In the genomic region with DNA sequence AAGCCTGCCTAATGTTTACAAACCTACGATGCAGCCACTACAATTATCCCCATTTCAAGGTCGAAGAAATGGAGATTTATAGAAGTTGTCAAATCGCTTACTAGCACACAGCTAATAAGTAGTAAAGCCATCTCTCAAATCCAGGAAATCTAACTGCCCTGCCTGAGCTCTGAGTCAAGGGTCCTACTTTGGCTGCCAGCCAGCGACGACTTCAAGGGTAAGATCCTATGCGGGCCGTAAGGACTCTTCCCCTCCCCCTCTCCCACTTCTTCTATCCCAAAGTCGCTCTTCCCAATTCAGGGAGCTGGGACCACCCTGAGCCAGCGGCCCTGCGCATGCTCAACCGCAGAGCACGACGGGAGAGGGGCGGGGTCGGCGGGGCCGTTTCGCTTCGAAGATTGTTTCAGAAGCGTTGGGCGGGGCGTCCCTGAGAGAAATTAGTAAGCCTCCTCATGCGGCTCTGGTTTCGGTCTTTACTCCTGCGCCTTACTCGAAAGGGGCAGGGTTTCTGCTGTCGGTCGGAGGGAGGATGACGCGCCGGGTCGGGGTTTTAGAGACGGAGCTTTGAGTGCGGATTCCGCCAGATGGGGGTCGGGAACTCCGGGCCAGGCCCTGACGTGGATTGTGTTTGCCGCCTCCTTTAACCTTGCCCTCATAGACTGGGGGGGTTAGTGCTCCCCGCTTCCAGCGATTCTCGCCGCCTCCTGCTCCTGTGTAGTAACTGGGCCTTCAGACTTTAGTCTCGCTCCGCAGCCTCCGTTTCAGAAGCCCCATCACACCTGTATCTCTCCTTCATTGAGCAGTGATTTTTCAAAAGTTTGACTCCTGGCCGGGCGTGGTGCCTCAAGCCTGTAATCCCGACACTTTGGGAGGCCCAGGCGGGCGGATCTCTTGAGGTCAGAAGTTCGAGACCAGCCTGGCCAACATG, we compare ENCODE assay signal across 1 cellular context.
A peak's percentile ranks its signal among the peaks of the same experiment; 100 is the strongest.
TF ChIP-seq lines count a peak whose summit lies in the region.

A gene (plus strand): TSS at position 383 of the 928 bp plus-strand sequence. CDS start 14,603 bp downstream, outside the sequence.

TF ChIP-seq in HepG2, 621 proteins besides CTCF, POLR2A, EP300 and RAD21 (continued from another document):
- TF ChIP-seq, protein P1, sequence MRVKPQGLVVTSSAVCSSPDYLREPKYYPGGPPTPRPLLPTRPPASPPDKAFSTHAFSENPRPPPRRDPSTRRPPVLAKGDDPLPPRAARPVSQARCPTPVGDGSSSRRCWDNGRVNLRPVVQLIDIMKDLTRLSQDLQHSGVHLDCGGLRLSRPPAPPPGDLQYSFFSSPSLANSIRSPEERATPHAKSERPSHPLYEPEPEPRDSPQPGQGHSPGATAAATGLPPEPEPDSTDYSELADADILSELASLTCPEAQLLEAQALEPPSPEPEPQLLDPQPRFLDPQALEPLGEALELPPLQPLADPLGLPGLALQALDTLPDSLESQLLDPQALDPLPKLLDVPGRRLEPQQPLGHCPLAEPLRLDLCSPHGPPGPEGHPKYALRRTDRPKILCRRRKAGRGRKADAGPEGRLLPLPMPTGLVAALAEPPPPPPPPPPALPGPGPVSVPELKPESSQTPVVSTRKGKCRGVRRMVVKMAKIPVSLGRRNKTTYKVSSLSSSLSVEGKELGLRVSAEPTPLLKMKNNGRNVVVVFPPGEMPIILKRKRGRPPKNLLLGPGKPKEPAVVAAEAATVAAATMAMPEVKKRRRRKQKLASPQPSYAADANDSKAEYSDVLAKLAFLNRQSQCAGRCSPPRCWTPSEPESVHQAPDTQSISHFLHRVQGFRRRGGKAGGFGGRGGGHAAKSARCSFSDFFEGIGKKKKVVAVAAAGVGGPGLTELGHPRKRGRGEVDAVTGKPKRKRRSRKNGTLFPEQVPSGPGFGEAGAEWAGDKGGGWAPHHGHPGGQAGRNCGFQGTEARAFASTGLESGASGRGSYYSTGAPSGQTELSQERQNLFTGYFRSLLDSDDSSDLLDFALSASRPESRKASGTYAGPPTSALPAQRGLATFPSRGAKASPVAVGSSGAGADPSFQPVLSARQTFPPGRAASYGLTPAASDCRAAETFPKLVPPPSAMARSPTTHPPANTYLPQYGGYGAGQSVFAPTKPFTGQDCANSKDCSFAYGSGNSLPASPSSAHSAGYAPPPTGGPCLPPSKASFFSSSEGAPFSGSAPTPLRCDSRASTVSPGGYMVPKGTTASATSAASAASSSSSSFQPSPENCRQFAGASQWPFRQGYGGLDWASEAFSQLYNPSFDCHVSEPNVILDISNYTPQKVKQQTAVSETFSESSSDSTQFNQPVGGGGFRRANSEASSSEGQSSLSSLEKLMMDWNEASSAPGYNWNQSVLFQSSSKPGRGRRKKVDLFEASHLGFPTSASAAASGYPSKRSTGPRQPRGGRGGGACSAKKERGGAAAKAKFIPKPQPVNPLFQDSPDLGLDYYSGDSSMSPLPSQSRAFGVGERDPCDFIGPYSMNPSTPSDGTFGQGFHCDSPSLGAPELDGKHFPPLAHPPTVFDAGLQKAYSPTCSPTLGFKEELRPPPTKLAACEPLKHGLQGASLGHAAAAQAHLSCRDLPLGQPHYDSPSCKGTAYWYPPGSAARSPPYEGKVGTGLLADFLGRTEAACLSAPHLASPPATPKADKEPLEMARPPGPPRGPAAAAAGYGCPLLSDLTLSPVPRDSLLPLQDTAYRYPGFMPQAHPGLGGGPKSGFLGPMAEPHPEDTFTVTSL (CRISPR knock-in tag; IDR thresholded peaks at IDR 0.05; ENCODE audit: borderline replicate concordance): no peak
- no peak; the same call in 1 of the 2 replicates for TF ChIP-seq KDM5A (IDR thresholded peaks at IDR 0.05; ENCODE audit: borderline replicate concordance, low read length)
- TF ChIP-seq, protein P2, sequence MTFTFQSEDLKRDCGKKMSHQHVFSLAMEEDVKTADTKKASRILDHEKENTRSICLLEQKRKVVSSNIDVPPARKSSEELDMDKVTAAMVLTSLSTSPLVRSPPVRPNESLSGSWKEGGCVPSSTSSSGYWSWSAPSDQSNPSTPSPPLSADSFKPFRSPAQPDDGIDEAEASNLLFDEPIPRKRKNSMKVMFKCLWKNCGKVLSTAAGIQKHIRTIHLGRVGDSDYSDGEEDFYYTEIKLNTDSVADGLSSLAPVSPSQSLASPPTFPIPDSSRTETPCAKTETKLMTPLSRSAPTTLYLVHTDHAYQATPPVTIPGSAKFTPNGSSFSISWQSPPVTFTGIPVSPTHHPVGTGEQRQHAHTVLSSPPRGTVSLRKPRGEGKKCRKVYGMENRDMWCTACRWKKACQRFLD (CRISPR knock-in tag; IDR thresholded peaks at IDR 0.05; ENCODE audit: borderline replicate concordance): 0 out of 2 replicates have a peak, but pooled peaks have one; percentile 38
- no peak for TF ChIP-seq HDAC2 (CRISPR knock-in tag; IDR thresholded peaks at IDR 0.05)
TF ChIP-seq in HepG2: peak in this region for 166.
